In genomic region chr18:49359732-49360444, GRCh38 we compare ENCODE assay signal across 8 cellular contexts.
DNase-seq lines count a peak whose midpoint lies in the region; ATAC-seq and TF ChIP-seq lines count a peak whose summit lies in the region.

No MANE protein-coding gene starts in this region.

- H3K36me3 ChIP-seq in OCI-LY7 (ENCODE audit: insufficient read depth, low read length) = peaks cover 7% of the 10 kb centered on the region; the same call in 1 of the 2 replicates

- CTCF ChIA-PET in OCI-LY7 (lab: Charles Lee; ENCODE audit: unreplicated experiment) = no interaction called here

- peak overlapping the region; percentile 48 for H3K27ac ChIP-seq in OCI-LY7 (ENCODE audit: low read depth, low read length, poor library complexity, severe bottlenecking)

- H3K4me1 ChIP-seq in OCI-LY7 (ENCODE audit: insufficient read depth, low read length, poor library complexity, severe bottlenecking) = peaks cover 25% of the 10 kb centered on the region

- no peaks in the 10 kb centered on the region for H3K9me2 ChIP-seq in OCI-LY7 (ENCODE audit: insufficient read depth, low read length)

- intact Hi-C loops in OCI-LY7 (cut with micrococcal nuclease; ENCODE audit: unreplicated experiment) = no loop called here

- TF ChIP-seq CTCF in OCI-LY7 (conservative IDR thresholded peaks at IDR 0.05; ENCODE audit: low read length) = no peak

- no peak overlapping the region for H2AFZ ChIP-seq in OCI-LY7 (ENCODE audit: low read length)

- no peaks in the 10 kb centered on the region for H4K20me1 ChIP-seq in OCI-LY7 (ENCODE audit: insufficient read depth, low read length)

- H3K79me2 ChIP-seq in OCI-LY7 (ENCODE audit: insufficient read depth, low read depth, low read length) = no peaks in the 10 kb centered on the region

- peak; percentile 81 for ATAC-seq in GM21723 (IDR thresholded peaks at IDR 0.05; ENCODE audit: unreplicated experiment)

- DNase-seq in GM03348 (ENCODE audit: low spot score) (peak; percentile 64), OCI-LY7 (ENCODE audit: low spot score) (peak; percentile 56), left kidney (ENCODE audit: low read depth, low spot score) (peak; percentile 71), NCI-H524 (lab: John Stamatoyannopoulos, UW) (no peak), GM19238 (ENCODE audit: insufficient read length, low spot score) (no peak)
- no peak for DNase-seq in central memory CD4-positive, alpha-beta T cell
- DNase-seq in stimulated activated CD4-positive, alpha-beta T cell treated with anti-CD3 and anti-CD28 coated beads, Interleukin-15, amount 100 ng/mL, for 24 hours = no peak

- no TSS peak for BruUV-seq in OCI-LY7 (replicated peaks; lab: Mats Ljungman, UMichigan)

- H3K9me3 ChIP-seq in OCI-LY7 (ENCODE audit: low read length) = no peaks in the 10 kb centered on the region

- POLR2A ChIA-PET in OCI-LY7 (lab: Charles Lee) = interaction anchor here (0.6 to 0.7 kb wide), 3 partner anchors 84 to 491 kb away, joined by 3 to 4 read pairs (median 3); no protein-coding TSS in a partner anchor

- peak overlapping the region; percentile 49 for H3K4me2 ChIP-seq in OCI-LY7 (ENCODE audit: low read length)

- H3K4me3 ChIP-seq in OCI-LY7 (ENCODE audit: low read depth, low read length, poor library complexity, severe bottlenecking) = no peak overlapping the region

Comparison
In these comparisons a context has a peak if more than half of its experiments do, and no peak if none do; other contexts are left out.
1. DNase-seq: peak in GM03348 (single experiment), OCI-LY7 (single experiment) and left kidney (single experiment); none in NCI-H524 (0 of 2), central memory CD4-positive, alpha-beta T cell (single experiment), GM19238 (single experiment) and stimulated activated CD4-positive, alpha-beta T cell treated with anti-CD3 and anti-CD28 coated beads, Interleukin-15, amount 100 ng/mL, for 24 hours (single experiment).